In genomic region chr4:185054257-185054656, GRCh38 we compare ENCODE assay signal across 1 cellular context.
TF ChIP-seq lines count a peak whose summit lies in the region.

No MANE protein-coding gene starts in this region.

TF ChIP-seq in H1, 55 proteins besides CTCF, POLR2A, EP300 and RAD21:
- TF ChIP-seq NRF1 (IDR thresholded peaks at IDR 0.05; ENCODE audit: low read depth, low read length) = no peak
- no peak for TF ChIP-seq CTBP2 (IDR thresholded peaks at IDR 0.05; ENCODE audit: borderline replicate concordance, insufficient read depth, insufficient read length, low read length)
- TF ChIP-seq CHD7 (IDR thresholded peaks at IDR 0.05; ENCODE audit: insufficient replicate concordance, low read length) = no peak
- TF ChIP-seq RNF2 (IDR thresholded peaks at IDR 0.05; ENCODE audit: borderline replicate concordance, low read depth, low read length, missing control alignments, poor library complexity, severe bottlenecking) = no peak
- no peak for TF ChIP-seq ATF2 (IDR thresholded peaks at IDR 0.05; ENCODE audit: low read length)
- TF ChIP-seq SIX5 (IDR thresholded peaks at IDR 0.05; ENCODE audit: low read depth, low read length) = no peak
- TF ChIP-seq RBBP5 (IDR thresholded peaks at IDR 0.05; ENCODE audit: borderline replicate concordance, low read depth, low read length) = no peak
- TF ChIP-seq SP4 (IDR thresholded peaks at IDR 0.05; ENCODE audit: low read length) = no peak
- no peak for TF ChIP-seq MAX (IDR thresholded peaks at IDR 0.05)
- TF ChIP-seq HDAC6 (IDR thresholded peaks at IDR 0.05; ENCODE audit: low read depth, low read length) = no peak
- no peak for TF ChIP-seq SIRT6 (IDR thresholded peaks at IDR 0.05; ENCODE audit: low read length)
- no peak for TF ChIP-seq NANOG (IDR thresholded peaks at IDR 0.05; ENCODE audit: insufficient read depth, low read depth, low read length, poor library complexity, severe bottlenecking)
